8 cellular contexts compared by ENCODE assay signal in the genomic region with DNA sequence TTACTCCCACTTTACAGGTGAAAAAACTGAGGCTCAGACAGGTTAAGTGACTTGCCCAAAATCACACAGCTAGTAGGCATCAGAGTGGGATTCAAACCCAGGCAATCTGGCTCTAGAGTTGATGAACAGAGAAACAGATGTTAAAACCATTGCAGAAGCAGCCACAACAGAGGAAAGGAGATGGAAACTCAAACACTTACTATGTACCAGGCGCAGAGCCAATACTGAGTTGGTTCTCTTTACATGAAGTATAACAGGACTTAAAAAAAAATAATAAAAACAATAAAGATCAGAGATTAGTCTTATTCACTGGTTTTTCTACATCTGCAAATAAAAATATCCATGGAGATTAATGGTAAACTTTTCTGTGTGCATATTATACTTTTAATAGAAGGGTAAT.
"Had no signal": no experiment of that assay in that cellular context is flagged by ENCODE, and none has a peak within 500 bp of the region (broad histone marks: within the 10 kb centered on the region; RNA-seq: fewer than 3 reads in every experiment).

No MANE protein-coding gene starts in this region.

- H3K27me3 ChIP-seq: gastroesophageal sphincter had no signal

- H3K9me3 ChIP-seq: gastroesophageal sphincter had no signal

- DNase-seq: activated CD4-positive, alpha-beta memory T cell treated with anti-CD3 and anti-CD28 coated beads, Interleukin-2, amount 10 ng/mL, durations not matched to agents 7 days and 5 days; activated naive CD8-positive, alpha-beta T cell treated with anti-CD3 and anti-CD28 coated beads, Interleukin-2, amount 10 ng/mL, durations not matched to agents 7 days and 5 days; activated T-cell treated with anti-CD3 and anti-CD28 coated beads, Interleukin-2, amount 50 U/mL, for 48 hours; stimulated activated CD4-positive, alpha-beta T cell treated with anti-CD3 and anti-CD28 coated beads, Interleukin-4, amount 100 ng/mL, for 4 hours; stimulated activated naive CD8-positive, alpha-beta T cell treated with anti-CD3 and anti-CD28 coated beads, Interleukin-15, amount 100 ng/mL, for 72 hours; T-cell had no signal

- H3K27ac ChIP-seq: gastroesophageal sphincter, VCaP had no signal

- H3K4me3 ChIP-seq: gastroesophageal sphincter had no signal

- H3K36me3 ChIP-seq: gastroesophageal sphincter had no signal

- H3K4me1 ChIP-seq: gastroesophageal sphincter had no signal
